In the genomic region with DNA sequence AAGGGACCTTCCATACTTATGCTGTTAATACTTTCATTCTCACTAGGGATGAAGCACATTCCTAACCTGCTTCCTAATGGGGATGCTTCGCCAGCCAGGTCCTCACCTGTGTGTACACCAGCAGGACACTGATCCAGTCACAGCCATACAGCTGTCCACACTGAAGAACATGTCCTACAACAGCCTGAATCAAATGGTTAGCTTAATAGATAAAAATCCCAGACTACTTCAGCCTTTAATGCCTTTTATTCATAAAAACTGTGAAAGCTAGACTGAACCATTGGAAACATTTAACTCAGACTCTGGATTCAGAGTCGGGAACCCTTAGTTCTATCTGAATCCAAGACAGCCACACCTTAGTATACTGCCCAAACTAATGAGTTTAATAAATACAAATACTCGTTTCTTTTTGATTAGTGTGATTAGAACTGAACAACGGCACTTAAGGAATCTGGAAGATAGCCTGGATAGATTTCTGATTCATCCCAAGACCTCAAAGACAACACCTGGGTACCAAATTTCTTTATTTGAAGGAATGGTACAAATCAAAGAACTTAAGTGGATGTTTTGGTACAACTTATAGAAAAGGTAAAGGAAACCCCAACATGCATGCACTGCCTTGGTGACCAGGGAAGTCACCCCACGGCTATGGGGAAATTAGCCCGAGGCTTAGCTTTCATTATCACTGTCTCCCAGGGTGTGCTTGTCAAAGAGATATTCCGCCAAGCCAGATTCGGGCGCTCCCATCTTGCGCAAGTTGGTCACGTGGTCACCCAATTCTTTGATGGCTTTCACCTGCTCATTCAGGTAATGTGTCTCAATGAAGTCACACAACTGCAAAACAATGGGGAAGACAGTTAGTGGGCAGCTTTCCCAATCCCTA, we compare ENCODE assay signal across 8 cellular contexts. TPM values are rescaled to one million over a fixed set of nuclear protein-coding genes. Genes with fewer than 3 reads are reported as not detected.
DNase-seq lines count a peak whose midpoint lies in the region; ATAC-seq and TF ChIP-seq lines count a peak whose summit lies in the region.
"Not testable (repeated sequence)": the region's sequence is repeated elsewhere in the genome, so short reads cannot be mapped to it uniquely, and the experiment has no call there.

No MANE protein-coding gene starts in this region.

- BruUV-seq in OCI-LY7 (replicated peaks; lab: Mats Ljungman, UMichigan); MCF 10A (replicated peaks; lab: Mats Ljungman, UMichigan): not testable (repeated sequence)

- H3K36me3 ChIP-seq in DOHH2 (ENCODE audit: control insufficient read depth, low read length) (peaks cover 46% of the 10 kb centered on the region), OCI-LY7 (ENCODE audit: insufficient read depth, low read length) (peaks cover 31% of the 10 kb centered on the region), upper lobe of left lung (peaks cover 6 to 45% (median 25%) of the 10 kb centered on the region in 4 donors)

- intact Hi-C loops in OCI-LY7 (cut with micrococcal nuclease; ENCODE audit: unreplicated experiment), result loop anchor here (5.0 kb wide), 1 partner anchor 67 kb away; no protein-coding TSS in a partner anchor
- intact Hi-C loops in MCF 10A (cut with micrococcal nuclease), result loop anchor here (5.0 kb wide), 1 partner anchor 67 kb away; no protein-coding TSS in a partner anchor
- intact Hi-C loops in sciatic nerve (cut with DNase I), result not testable (repeated sequence)

- peaks cover 26% of the 10 kb centered on the region for H3K79me2 ChIP-seq in DOHH2 (ENCODE audit: control insufficient read depth, low read length)
- peaks cover 23% of the 10 kb centered on the region for H3K79me2 ChIP-seq in OCI-LY7 (ENCODE audit: insufficient read depth, low read depth, low read length)

- not testable (repeated sequence) for H3K9me3 Mint-ChIP-seq in MCF 10A (ENCODE audit: unreplicated experiment)

- not testable (repeated sequence) for H3K9me2 ChIP-seq in DOHH2 (replicated peaks; ENCODE audit: control insufficient read depth, low read length); OCI-LY7 (ENCODE audit: insufficient read depth, low read length)

- TF ChIP-seq CTCF in DOHH2 (IDR thresholded peaks at IDR 0.05; ENCODE audit: low read depth, low read length, poor library complexity, severe bottlenecking); OCI-LY7 (conservative IDR thresholded peaks at IDR 0.05; ENCODE audit: low read length); MCF 10A (IDR thresholded peaks at IDR 0.05; ENCODE audit: unreplicated experiment); fibroblast of pulmonary artery (IDR thresholded peaks at IDR 0.05; ENCODE audit: low read length, missing control alignments): not testable (repeated sequence)
- peak in 1 of 6 experiments; percentile 11 for TF ChIP-seq CTCF in upper lobe of left lung (IDR thresholded peaks at IDR 0.05)

- not testable (repeated sequence) for DNase-seq in OCI-LY7 (ENCODE audit: low spot score)
- peak; percentile 53 for DNase-seq in activated CD8-positive, alpha-beta memory T cell treated with anti-CD3 and anti-CD28 coated beads for 24 hours
- peak; percentile 43 for DNase-seq in MCF 10A (ENCODE audit: unreplicated experiment)
- DNase-seq in fibroblast of pulmonary artery (ENCODE audit: low read depth), result peak; percentile 35
- peak; percentile 62 for DNase-seq in sciatic nerve (ENCODE audit: low spot score)
- peak in 1 of 2 donors; percentile 73 for DNase-seq in upper lobe of left lung

- peaks cover 46% of the 10 kb centered on the region for H3K4me1 ChIP-seq in DOHH2 (ENCODE audit: control insufficient read depth, low read length)
- peaks cover 46% of the 10 kb centered on the region for H3K4me1 ChIP-seq in OCI-LY7 (ENCODE audit: insufficient read depth, low read length, poor library complexity, severe bottlenecking)
- peaks cover 72% of the 10 kb centered on the region for H3K4me1 ChIP-seq in mononuclear cell (ENCODE audit: insufficient read depth, low read length)
- peaks cover 42 to 47% (median 44%) of the 10 kb centered on the region in 4 donors for H3K4me1 ChIP-seq in upper lobe of left lung

- H3K27me3 Mint-ChIP-seq in MCF 10A (ENCODE audit: insufficient read depth, unreplicated experiment), result not testable (repeated sequence)

- CTCF ChIA-PET in OCI-LY7 (lab: Charles Lee; ENCODE audit: unreplicated experiment), result not testable (repeated sequence)
- CTCF ChIA-PET in MCF 10A (lab: Yijun Ruan, JAX), result interaction anchor here (0.6 to 3.4 kb wide), 5 partner anchors 12 to 96 kb away, joined by 3 to 14 read pairs (median 4); no protein-coding TSS in a partner anchor

- H4K20me1 ChIP-seq in DOHH2 (ENCODE audit: control insufficient read depth, insufficient read depth, low read depth, low read length) (peaks cover 37% of the 10 kb centered on the region), OCI-LY7 (ENCODE audit: insufficient read depth, low read length) (peaks cover 28% of the 10 kb centered on the region)

- H3K4me3 ChIP-seq in DOHH2 (ENCODE audit: low read length) (peak overlapping the region; percentile 98), OCI-LY7 (ENCODE audit: low read depth, low read length, poor library complexity, severe bottlenecking) (peak overlapping the region; percentile 7), fibroblast of pulmonary artery (replicated peaks; ENCODE audit: low read depth, low read length) (peak overlapping the region; percentile 100), mononuclear cell (ENCODE audit: low read length) (peak overlapping the region; percentile 96), upper lobe of left lung (peak overlapping the region in 3 of 4 donors; percentile 79 to 88 (median 79))

- H3K27me3 ChIP-seq in DOHH2 (ENCODE audit: control insufficient read depth, low read length); mononuclear cell (ENCODE audit: insufficient read depth, low read length); upper lobe of left lung: not testable (repeated sequence)

- H3K4me2 ChIP-seq in DOHH2 (ENCODE audit: low read length) (peak overlapping the region; percentile 73), OCI-LY7 (ENCODE audit: low read length) (peak overlapping the region; percentile 96)

- H3K9me3 ChIP-seq in DOHH2 (ENCODE audit: control insufficient read depth, insufficient read depth, low read length); OCI-LY7 (ENCODE audit: low read length); mononuclear cell (ENCODE audit: low read depth, low read length); upper lobe of left lung: not testable (repeated sequence)

- TF ChIP-seq POLR2A in upper lobe of left lung (IDR thresholded peaks at IDR 0.05), result peak in 1 of 4 donors; percentile 64

- WGBS in upper lobe of left lung, 2 donors, result 51 to 63% methylated on average over 6 to 11 of the region's 11 CpGs

- H3K27ac Mint-ChIP-seq in MCF 10A (ENCODE audit: low read depth, unreplicated experiment), result peak overlapping the region; percentile 97

- H3K36me3 Mint-ChIP-seq in MCF 10A (ENCODE audit: insufficient read depth, unreplicated experiment), result peaks cover 76% of the 10 kb centered on the region

- not testable (repeated sequence) for ATAC-seq in sciatic nerve; upper lobe of left lung (ENCODE audit: low FRiP score in 2 of 2)

- peak overlapping the region; percentile 60 for H3K27ac ChIP-seq in DOHH2 (ENCODE audit: low read depth, low read length)
- peak overlapping the region; percentile 53 for H3K27ac ChIP-seq in OCI-LY7 (ENCODE audit: low read depth, low read length, poor library complexity, severe bottlenecking)
- H3K27ac ChIP-seq in upper lobe of left lung, result peak overlapping the region; percentile 98 to 99 (median 99)

- not testable (repeated sequence) for TF ChIP-seq EP300 in upper lobe of left lung (IDR thresholded peaks at IDR 0.05)

- peaks cover 17% of the 10 kb centered on the region for H3F3A ChIP-seq in DOHH2 (ENCODE audit: control insufficient read depth, insufficient read depth)

- H3K4me1 Mint-ChIP-seq in MCF 10A (ENCODE audit: insufficient read depth, unreplicated experiment), result peaks cover 47% of the 10 kb centered on the region

- POLR2A ChIA-PET in OCI-LY7 (lab: Charles Lee), result not testable (repeated sequence)
- POLR2A ChIA-PET in MCF 10A (lab: Yijun Ruan, JAX), result interaction anchor here (1.2 to 27.4 kb wide), 9 partner anchors 7 to 877 kb away, joined by 3 to 1703 read pairs (median 17); a partner anchor contains a TSS

- H2AFZ ChIP-seq in OCI-LY7 (ENCODE audit: low read length), result not testable (repeated sequence)

- H3K4me3 Mint-ChIP-seq in MCF 10A (ENCODE audit: unreplicated experiment), result peak overlapping the region; percentile 90

RNA-seq across cellular contexts. Expression of a gene that starts 3.1 kb away (rescaled TPM):
- 143 and 153 TPM in 2 replicates for total RNA-seq in OCI-LY7 (2014; rRNA removed; shearing (Covaris generic))
- total RNA-seq in OCI-LY7 (2022) (185 and 245 TPM in 2 replicates), MCF 10A (2022) (8,367 and 15,492 TPM in 2 replicates), mononuclear cell (1,270 TPM), sciatic nerve (4,297 TPM), upper lobe of left lung (1,000 to 10,000 TPM; 2,996 to 4,693 (median 4,496) TPM)

RNA-seq across cellular contexts. Expression of a gene that starts 14.1 kb away (rescaled TPM):
- total RNA-seq in OCI-LY7 (2014; rRNA removed; shearing (Covaris generic)), result 1.5 and 3.1 TPM in 2 replicates
- total RNA-seq in OCI-LY7 (2022), result 1.9 and 3.3 TPM in 2 replicates
- total RNA-seq in MCF 10A (2022), result 2.5 and 3.2 TPM in 2 replicates
- 2.3 TPM for total RNA-seq in mononuclear cell
- total RNA-seq in sciatic nerve, result 31.3 TPM
- total RNA-seq in upper lobe of left lung, result 10 to 100 TPM in 3 of 6 donors, 1 to 10 TPM in 3; 6.5 to 18.9 (median 10.4) TPM

RNA-seq across cellular contexts. Expression of a gene that starts 46.9 kb away (rescaled TPM):
- not detected in 2 replicates for total RNA-seq in OCI-LY7 (2014; rRNA removed; shearing (Covaris generic))
- not detected in 2 replicates for total RNA-seq in OCI-LY7 (2022)
- 2.3 and 4.5 TPM in 2 replicates for total RNA-seq in MCF 10A (2022)
- total RNA-seq in mononuclear cell, result not detected
- total RNA-seq in sciatic nerve, result 70.5 TPM
- 10 to 100 TPM in 3 of 6 donors, 1 to 10 TPM in 3; 4.4 to 20.7 (median 10.0) TPM for total RNA-seq in upper lobe of left lung

Comparison
In these comparisons a context has a peak if more than half of its experiments do, and no peak if none do; other contexts are left out.
1. H3K4me3 ChIP-seq: peak in every context shown above with its lines; median percentile 100 in fibroblast of pulmonary artery; 98 in DOHH2; 96 in mononuclear cell; 79 in upper lobe of left lung; 7 in OCI-LY7.